Comparison of ENCODE assay signal across 8 cellular contexts in genomic region chr1:20507248-20507563, GRCh38. TPM values are rescaled to one million over a fixed set of nuclear protein-coding genes. Genes with fewer than 3 reads are reported as not detected.
DNase-seq lines count a peak whose midpoint lies in the region; ATAC-seq and TF ChIP-seq lines count a peak whose summit lies in the region.

No MANE protein-coding gene starts in this region.

- no peaks in the 10 kb centered on the region for H3K9me3 Mint-ChIP-seq in brain

- peaks cover 16% of the 10 kb centered on the region for H3K36me3 ChIP-seq in mesodermal cell (ENCODE audit: control insufficient read depth, insufficient read depth, low read length)

- ATAC-seq in GM18868 (IDR thresholded peaks at IDR 0.05; ENCODE audit: unreplicated experiment) (peak; percentile 12), HG03175 (IDR thresholded peaks at IDR 0.05; ENCODE audit: unreplicated experiment) (peak; percentile 21)

- no peaks in the 10 kb centered on the region for H3K9me3 ChIP-seq in mesodermal cell (ENCODE audit: control insufficient read depth, low read length)

- H3K4me1 ChIP-seq in mesodermal cell (ENCODE audit: control insufficient read depth, insufficient read depth, low read length, poor library complexity, severe bottlenecking): no peaks in the 10 kb centered on the region

- in situ Hi-C loops in KBM-7 (cut with MboI; ENCODE audit: low pct_unique_long_range_greater_than_20kb, low sequenced_read_pairs): no loop called here

- peak overlapping the region; percentile 92 for H3K4me3 ChIP-seq in mesodermal cell (ENCODE audit: extremely low read depth, insufficient read depth, low read length, poor library complexity, severe bottlenecking)

- H3K27ac Mint-ChIP-seq in brain: peak overlapping the region; percentile 72 to 94 (median 89)

- H3K27ac ChIP-seq in mesodermal cell (ENCODE audit: low read depth, low read length, severe bottlenecking): no peak overlapping the region

- 64 to 67% methylated on average over 4 to 5 of the region's 5 CpGs for WGBS in mesodermal cell (ENCODE audit: insufficient coverage in 2 of 2), 2 experiments

- peaks cover 8% of the 10 kb centered on the region for H3K27me3 Mint-ChIP-seq in brain

- no peak for TF ChIP-seq CTCF in brain (conservative IDR thresholded peaks at IDR 0.05)
- no peak for TF ChIP-seq CTCF in GM20000 (IDR thresholded peaks at IDR 0.05; ENCODE audit: extremely low read depth, missing control alignments)

- peaks cover 8% of the 10 kb centered on the region for H3K36me3 Mint-ChIP-seq in brain

- peak overlapping the region; percentile 91 to 95 (median 93) for H3K4me3 Mint-ChIP-seq in brain

- peaks cover 43% of the 10 kb centered on the region for H3K4me1 Mint-ChIP-seq in brain

- DNase-seq in KBM-7 (no peak), NCI-H187 treated with DMSO at 0.1 percent for 48 hours (lab: John Stamatoyannopoulos, UW) (no peak), GM20000 (ENCODE audit: low spot score) (no peak)
- no peak for DNase-seq in stimulated activated CD4-positive, alpha-beta T cell treated with anti-CD3 and anti-CD28 coated beads, Interleukin-4, amount 100 ng/mL, for 24 hours

RNA-seq across cellular contexts. Expression of gene MUL1, which starts 0.7 kb away (rescaled TPM):
- 31.0 TPM for polyA plus RNA-seq in brain (ENCODE audit: insufficient read depth, low read depth, low replicate concordance)
- 19.9 TPM for polyA plus RNA-seq in mesodermal cell (2013, experiment 1 of 2)
- 16.1 TPM for polyA plus RNA-seq in mesodermal cell (2013, experiment 2 of 2)

RNA-seq across cellular contexts. Expression of gene CAMK2N1, which starts 21.2 kb away (rescaled TPM):
- 171 TPM for polyA plus RNA-seq in brain (ENCODE audit: insufficient read depth, low read depth, low replicate concordance)
- polyA plus RNA-seq in mesodermal cell (2013, experiment 1 of 2): 29.7 TPM
- polyA plus RNA-seq in mesodermal cell (2013, experiment 2 of 2): 30.7 TPM

RNA-seq across cellular contexts. Expression of gene FAM43B, which starts 45.2 kb away (rescaled TPM):
- polyA plus RNA-seq in brain (ENCODE audit: insufficient read depth, low read depth, low replicate concordance): 3.3 TPM
- polyA plus RNA-seq in mesodermal cell (2013, experiment 1 of 2): 1.4 TPM
- 0.81 TPM for polyA plus RNA-seq in mesodermal cell (2013, experiment 2 of 2)
